In the genomic region with DNA sequence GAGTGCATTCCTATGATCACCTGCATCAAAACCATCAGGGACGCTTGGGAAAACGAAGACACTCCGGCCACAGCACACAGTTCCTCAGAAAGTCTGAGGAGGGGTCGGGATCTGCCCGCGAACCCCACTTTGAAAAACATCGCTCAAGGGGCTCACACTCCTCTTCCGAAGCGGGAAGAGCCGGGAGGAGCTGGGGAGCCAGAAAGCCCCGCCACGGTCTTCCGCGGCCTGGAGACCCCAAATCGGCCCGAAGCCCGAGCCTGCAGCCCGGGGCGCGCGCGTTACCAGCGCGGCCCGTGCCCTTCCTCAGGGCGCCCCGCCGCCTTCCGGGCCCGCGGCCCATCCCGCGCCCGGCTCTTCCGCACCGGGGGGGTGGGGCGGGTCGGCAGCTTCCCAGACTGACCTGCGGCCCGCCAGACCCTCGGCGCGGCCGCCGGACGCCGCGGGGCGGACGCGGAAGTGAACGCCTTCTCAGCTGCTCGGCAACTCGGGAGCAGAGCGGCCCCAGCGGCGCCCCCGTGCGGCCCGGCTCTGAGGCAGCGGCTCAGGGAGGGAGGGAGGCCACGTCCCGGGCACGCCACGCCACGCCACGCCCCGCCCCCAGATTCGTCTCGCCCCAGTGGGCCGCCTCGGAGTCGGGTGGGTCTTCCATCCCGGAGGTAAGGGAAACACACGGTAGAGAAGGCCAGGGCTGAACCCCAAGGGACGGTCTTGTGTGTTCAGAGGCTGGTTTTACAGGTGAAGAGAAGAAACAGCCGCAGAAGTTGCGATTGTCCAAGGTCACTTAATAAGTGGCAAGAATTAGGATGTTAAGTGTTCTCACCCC, we compare ENCODE assay signal across 8 cellular contexts. TPM values are rescaled to one million over a fixed set of nuclear protein-coding genes. Genes with fewer than 3 reads are reported as not detected.
DNase-seq lines count a peak whose midpoint lies in the region; ATAC-seq lines count a peak whose summit lies in the region.

A gene (minus strand): TSS at position 461 of the 826 bp plus-strand sequence. CDS start 3,052 bp downstream, outside the sequence.

- DNase-seq in CMK (ENCODE audit: low read depth) = peak; percentile 79
- DNase-seq in HK-2 (ENCODE audit: unreplicated experiment) = peak; percentile 91
- DNase-seq in NK-92 (lab: John Stamatoyannopoulos, UW; ENCODE audit: unreplicated experiment) = peak; percentile 11
- peak; percentile 96 for DNase-seq in activated CD8-positive, alpha-beta memory T cell treated with anti-CD3 and anti-CD28 coated beads for 24 hours
- peak; percentile 87 for DNase-seq in effector CD4-positive, alpha-beta T cell
- peak; percentile 88 to 90 for DNase-seq in lung microvascular endothelial cell (ENCODE audit: low read depth in 2 of 2)
- peak; percentile 78 to 92 (median 83) for DNase-seq in stimulated activated CD4-positive, alpha-beta T cell treated with anti-CD3 and anti-CD28 coated beads, TNF-alpha, amount 100 ng/mL, for 48 hours (ENCODE audit: low read depth in 3 of 3)

- peak; percentile 99 for ATAC-seq in GM19455 (IDR thresholded peaks at IDR 0.05; ENCODE audit: unreplicated experiment)

RNA-seq across cellular contexts. Expression of the gene that starts here (rescaled TPM):
- total RNA-seq in lung microvascular endothelial cell = 7.2 and 7.9 TPM in 2 replicates

Comparison
In these comparisons a context has a peak if more than half of its experiments do, and no peak if none do; other contexts are left out.
1. Peak in every context shown above with its lines: DNase-seq and ATAC-seq.
2. DNase-seq: peak in every context shown above with its lines; median percentile 96 in activated CD8-positive, alpha-beta memory T cell treated with anti-CD3 and anti-CD28 coated beads for 24 hours; 91 in HK-2; 89 in lung microvascular endothelial cell; 87 in effector CD4-positive, alpha-beta T cell; 83 in stimulated activated CD4-positive, alpha-beta T cell treated with anti-CD3 and anti-CD28 coated beads, TNF-alpha, amount 100 ng/mL, for 48 hours; 79 in CMK; 11 in NK-92.